12 cellular contexts compared by ENCODE assay signal in the genomic region with DNA sequence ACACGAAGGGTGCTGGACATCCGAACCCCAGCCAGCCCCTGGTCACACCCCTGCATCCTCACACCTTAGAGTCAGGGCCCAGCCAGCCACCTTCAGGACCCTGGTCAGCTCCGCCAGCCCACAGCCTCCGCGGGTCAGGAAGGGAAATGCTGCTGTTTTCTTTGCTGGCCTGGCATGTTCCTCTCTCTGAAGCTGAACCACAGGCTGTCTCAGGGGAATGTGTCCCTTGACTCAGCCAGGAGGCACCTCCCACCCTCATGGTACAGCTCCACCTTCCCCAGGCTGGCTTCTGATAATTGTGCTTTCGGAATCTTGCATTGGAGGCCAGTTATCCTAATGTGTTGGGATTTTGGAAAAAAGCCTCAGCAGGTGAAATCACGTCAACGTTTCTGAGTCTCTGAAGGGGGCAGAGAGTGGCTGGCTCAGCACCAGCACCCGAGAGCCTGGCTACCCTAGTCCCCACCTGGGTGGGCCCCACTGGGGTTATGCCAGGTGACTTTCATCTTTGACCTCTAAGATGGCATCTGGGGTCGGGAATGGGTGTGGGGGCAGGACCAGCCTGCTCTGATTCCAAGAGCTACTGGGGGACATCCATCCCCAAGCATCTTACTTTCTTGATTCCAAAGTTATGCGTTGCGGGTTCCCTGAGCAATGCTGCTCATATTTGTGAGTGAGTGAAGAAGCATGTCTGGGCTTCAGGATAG. TPM values are rescaled to one million over a fixed set of nuclear protein-coding genes. Genes with fewer than 3 reads are reported as not detected.
DNase-seq lines count a peak whose midpoint lies in the region; ATAC-seq and TF ChIP-seq lines count a peak whose summit lies in the region.
"Had no signal": no experiment of that assay in that cellular context is flagged by ENCODE, and none has a peak within 500 bp of the region (broad histone marks: within the 10 kb centered on the region; RNA-seq: fewer than 3 reads in every experiment).

No MANE protein-coding gene starts in this region.

- H3K4me3 Mint-ChIP-seq in endothelial cell (ENCODE audit: unreplicated experiment), result no peak overlapping the region
- H3K4me3 Mint-ChIP-seq: dendritic cell treated with granulocyte-macrophage colony-stimulating factor and Interleukin-4, amounts not matched to agents 40 ng/mL and 50 ng/mL, for 4 days; memory B cell had no signal

- H3K36me3 ChIP-seq in sigmoid colon, result no peaks in the 10 kb centered on the region

- H3K27me3 Mint-ChIP-seq in endothelial cell (ENCODE audit: unreplicated experiment), result peaks cover 9% of the 10 kb centered on the region

- H3K27ac Mint-ChIP-seq in endothelial cell (ENCODE audit: unreplicated experiment), result no peak overlapping the region
- H3K27ac Mint-ChIP-seq: dendritic cell treated with granulocyte-macrophage colony-stimulating factor and Interleukin-4, amounts not matched to agents 40 ng/mL and 50 ng/mL, for 4 days; memory B cell had no signal

- intact Hi-C loops in sigmoid colon (cut with DNase I), result no loop called here

- no peak for TF ChIP-seq EP300 in sigmoid colon (IDR thresholded peaks at IDR 0.05)

- peak; percentile 10 for DNase-seq in activated CD4-positive, alpha-beta T cell treated with anti-CD3 and anti-CD28 coated beads for 48 hours
- DNase-seq in activated CD4-positive, alpha-beta T cell treated with anti-CD3 and anti-CD28 coated beads for 4 hours, result no peak
- peak; percentile 11 for DNase-seq in NCI-H460 (ENCODE audit: extremely low read depth, low read depth)
- DNase-seq in endothelial cell (ENCODE audit: low spot score), result peak; percentile 80
- DNase-seq in sigmoid colon, result peak; percentile 40
- DNase-seq in cortex of kidney (lab: John Stamatoyannopoulos, UW), result no peak
- no peak for DNase-seq in NCI-H187 (lab: John Stamatoyannopoulos, UW)
- DNase-seq: NCI-H1105 treated with DMSO at 0.1 percent for 48 hours; stimulated activated CD4-positive, alpha-beta T cell treated with anti-CD3 and anti-CD28 coated beads, Interleukin-2, amount 100 ng/mL, for 24 hours had no signal

- H3K9me3 ChIP-seq in sigmoid colon, result no peaks in the 10 kb centered on the region

- H3K4me1 Mint-ChIP-seq in endothelial cell (ENCODE audit: unreplicated experiment), result peaks cover 2% of the 10 kb centered on the region
- H3K4me1 Mint-ChIP-seq: memory B cell had no signal

- H3K9me3 Mint-ChIP-seq in endothelial cell (ENCODE audit: unreplicated experiment), result no peaks in the 10 kb centered on the region
- H3K9me3 Mint-ChIP-seq: dendritic cell treated with granulocyte-macrophage colony-stimulating factor and Interleukin-4, amounts not matched to agents 40 ng/mL and 50 ng/mL, for 4 days; memory B cell had no signal

- TF ChIP-seq POLR2A in sigmoid colon (IDR thresholded peaks at IDR 0.05), result no peak

- no peak overlapping the region for H3K27ac ChIP-seq in sigmoid colon

- no peak for TF ChIP-seq CTCF in endothelial cell (IDR thresholded peaks at IDR 0.05; ENCODE audit: unreplicated experiment)
- TF ChIP-seq CTCF in sigmoid colon (IDR thresholded peaks at IDR 0.05), result no peak

- H3K36me3 Mint-ChIP-seq in endothelial cell (ENCODE audit: low read depth, unreplicated experiment), result no peaks in the 10 kb centered on the region
- H3K36me3 Mint-ChIP-seq: memory B cell had no signal

- 50 to 60% methylated on average over 12 of the region's 12 CpGs for WGBS in sigmoid colon, 2 donors

- no peak overlapping the region for H3K4me3 ChIP-seq in sigmoid colon

- peaks cover 0 to 19% (median 15%) of the 10 kb centered on the region in 4 donors for H3K4me1 ChIP-seq in sigmoid colon

- H3K27me3 ChIP-seq in sigmoid colon, result no peaks in the 10 kb centered on the region

- no peak for ATAC-seq in GM19351 (IDR thresholded peaks at IDR 0.05; ENCODE audit: unreplicated experiment)

RNA-seq across cellular contexts. Expression of gene OLFM1, which starts 9.8 kb away (rescaled TPM):
- 32.0 and 37.9 TPM in 2 replicates for total RNA-seq in NCI-H460 (2014; rRNA removed; shearing (Covaris generic))
- 13.2 and 21.0 TPM in 2 replicates for polyA plus RNA-seq in NCI-H460 (2014; cell fraction: nucleus; rRNA removed)
- 0.74 TPM for total RNA-seq in endothelial cell (ENCODE audit: unreplicated experiment)
- 10 to 100 TPM; 13.3 to 19.3 (median 17.2) TPM for total RNA-seq in sigmoid colon
- polyA plus RNA-seq in sigmoid colon, result 10 to 100 TPM in 1 of 3 donors, 1 to 10 TPM in 2; 1.2 to 13.6 (median 4.2) TPM

Comparison
In these comparisons a context has a peak if more than half of its experiments do, and no peak if none do; other contexts are left out.
1. DNase-seq: peak in activated CD4-positive, alpha-beta T cell treated with anti-CD3 and anti-CD28 coated beads for 48 hours (single experiment), NCI-H460 (single experiment), endothelial cell (single experiment) and sigmoid colon (single experiment); none in activated CD4-positive, alpha-beta T cell treated with anti-CD3 and anti-CD28 coated beads for 4 hours (0 of 2), cortex of kidney (single experiment) and NCI-H187 (0 of 2).